In the genomic region with DNA sequence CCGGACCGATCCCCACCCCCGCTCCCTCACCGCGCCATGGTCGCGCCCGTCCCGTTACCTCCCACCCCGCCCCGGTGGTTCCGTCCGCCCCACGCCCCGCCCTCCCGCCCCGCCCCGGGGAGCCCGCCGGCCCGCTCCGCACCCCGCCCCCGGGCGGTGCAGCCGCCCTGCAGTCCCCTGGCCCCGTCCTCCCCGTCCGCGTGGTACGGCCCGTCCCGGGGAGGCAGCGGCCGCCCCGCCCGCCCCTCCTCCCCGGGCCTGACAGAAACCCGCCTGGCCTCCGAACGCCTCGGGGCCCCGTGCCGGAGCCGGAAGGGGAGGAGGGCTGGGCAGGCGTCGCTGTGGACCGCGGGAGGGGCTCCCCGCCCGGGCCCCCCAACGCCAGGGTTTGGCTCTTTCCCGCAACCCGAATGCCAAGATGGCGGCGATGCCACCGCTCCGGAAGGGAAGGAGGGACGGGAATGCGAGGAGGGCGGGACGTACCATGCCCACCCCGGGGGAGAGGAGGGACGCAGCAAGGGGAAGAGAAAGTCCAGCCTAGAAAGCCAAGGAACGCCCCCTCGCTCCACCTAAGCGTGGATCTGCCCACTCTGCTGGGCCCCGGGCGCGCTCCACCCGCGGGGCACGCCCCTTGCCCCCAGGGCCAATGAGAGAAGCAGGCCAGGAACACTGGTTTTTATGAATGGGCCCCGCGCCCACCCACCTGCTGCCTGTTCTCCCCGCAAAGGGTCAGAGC, we compare ENCODE assay signal across 8 cellular contexts. TPM values are rescaled to one million over a fixed set of nuclear protein-coding genes. Genes with fewer than 3 reads are reported as not detected.
DNase-seq lines count a peak whose midpoint lies in the region; ATAC-seq and TF ChIP-seq lines count a peak whose summit lies in the region.

A gene (minus strand): TSS at position 56 of the 736 bp plus-strand sequence. CDS start 132 bp downstream, outside the sequence.

- WGBS in suprapubic skin, result 8% methylated on average over 2 of the region's 76 CpGs

- H3K27ac Mint-ChIP-seq in activated naive CD4-positive, alpha-beta T cell treated with anti-CD3 and anti-CD28 coated beads, Interleukin-2, amount 50 U/mL, for 72 hours, result peak within 1 kb of the TSS; percentile 95 to 98

- peaks cover 22 to 41% of the 10 kb centered on the region in 2 donors for H3K36me3 Mint-ChIP-seq in activated naive CD4-positive, alpha-beta T cell treated with anti-CD3 and anti-CD28 coated beads, Interleukin-2, amount 50 U/mL, for 72 hours

- no peaks in the 10 kb centered on the region for H3K9me3 Mint-ChIP-seq in activated naive CD4-positive, alpha-beta T cell treated with anti-CD3 and anti-CD28 coated beads, Interleukin-2, amount 50 U/mL, for 72 hours

- H3K4me1 ChIP-seq in suprapubic skin, result peaks cover 34% of the 10 kb centered on the region

- TF ChIP-seq CTCF in GM10266 (IDR thresholded peaks at IDR 0.05; ENCODE audit: control insufficient read depth, insufficient read depth, low read depth, missing control alignments), result no peak
- no peak for TF ChIP-seq CTCF in suprapubic skin (IDR thresholded peaks at IDR 0.05)

- ATAC-seq in HG02623 (IDR thresholded peaks at IDR 0.05; ENCODE audit: unreplicated experiment), result peak; percentile 72
- ATAC-seq in activated naive CD4-positive, alpha-beta T cell treated with anti-CD3 and anti-CD28 coated beads, Interleukin-2, amount 50 U/mL, for 72 hours, result peak; percentile 83 to 87

- H3K9me3 ChIP-seq in suprapubic skin, result no peaks in the 10 kb centered on the region

- TF ChIP-seq POLR2A in suprapubic skin (IDR thresholded peaks at IDR 0.05), result peak in 1 of 2 donors; percentile 19

- DNase-seq in GM10266 (ENCODE audit: extremely low spot score) (peak; percentile 97), NCI-H1105 (lab: John Stamatoyannopoulos, UW) (peak; percentile 97), SKM-1 (lab: John Stamatoyannopoulos, UW; ENCODE audit: unreplicated experiment) (peak; percentile 96), glomerular endothelial cell (ENCODE audit: extremely low read depth, low read depth, low spot score) (peak; percentile 68), occipital lobe (lab: John Stamatoyannopoulos, UW) (peak; percentile 93), suprapubic skin (ENCODE audit: low spot score in 2 of 2) (peak; percentile 98)
- peak; percentile 87 to 92 for DNase-seq in activated naive CD4-positive, alpha-beta T cell treated with anti-CD3 and anti-CD28 coated beads, Interleukin-2, amount 50 U/mL, for 72 hours (ENCODE audit: low spot score in 2 of 2)

- TF ChIP-seq EP300 in suprapubic skin (IDR thresholded peaks at IDR 0.05), result no peak

- H3K36me3 ChIP-seq in suprapubic skin, result peaks cover 33% of the 10 kb centered on the region

- H3K4me3 ChIP-seq in suprapubic skin, result peak within 1 kb of the TSS; percentile 94

- no peaks in the 10 kb centered on the region for H3K27me3 ChIP-seq in suprapubic skin

- H3K27ac ChIP-seq in suprapubic skin, result peak within 1 kb of the TSS; percentile 100

RNA-seq across cellular contexts. Expression of the gene that starts here (rescaled TPM):
- 10 to 100 TPM; 38.4 to 45.5 TPM for total RNA-seq in activated naive CD4-positive, alpha-beta T cell treated with anti-CD3 and anti-CD28 coated beads, Interleukin-2, amount 50 U/mL, for 72 hours
- total RNA-seq in glomerular endothelial cell, result 42.3 and 50.7 TPM in 2 replicates
- 166 TPM for total RNA-seq in occipital lobe
- total RNA-seq in suprapubic skin, result 10 to 100 TPM; 31.0 to 46.7 (median 38.6) TPM

Comparison
In these comparisons a context has a peak if more than half of its experiments do, and no peak if none do; other contexts are left out.
1. Peak in every context shown above with its lines: DNase-seq, ATAC-seq, H3K4me3 ChIP-seq and H3K27ac ChIP-seq.